ENCODE assay signal across 16 cellular contexts in the genomic region with DNA sequence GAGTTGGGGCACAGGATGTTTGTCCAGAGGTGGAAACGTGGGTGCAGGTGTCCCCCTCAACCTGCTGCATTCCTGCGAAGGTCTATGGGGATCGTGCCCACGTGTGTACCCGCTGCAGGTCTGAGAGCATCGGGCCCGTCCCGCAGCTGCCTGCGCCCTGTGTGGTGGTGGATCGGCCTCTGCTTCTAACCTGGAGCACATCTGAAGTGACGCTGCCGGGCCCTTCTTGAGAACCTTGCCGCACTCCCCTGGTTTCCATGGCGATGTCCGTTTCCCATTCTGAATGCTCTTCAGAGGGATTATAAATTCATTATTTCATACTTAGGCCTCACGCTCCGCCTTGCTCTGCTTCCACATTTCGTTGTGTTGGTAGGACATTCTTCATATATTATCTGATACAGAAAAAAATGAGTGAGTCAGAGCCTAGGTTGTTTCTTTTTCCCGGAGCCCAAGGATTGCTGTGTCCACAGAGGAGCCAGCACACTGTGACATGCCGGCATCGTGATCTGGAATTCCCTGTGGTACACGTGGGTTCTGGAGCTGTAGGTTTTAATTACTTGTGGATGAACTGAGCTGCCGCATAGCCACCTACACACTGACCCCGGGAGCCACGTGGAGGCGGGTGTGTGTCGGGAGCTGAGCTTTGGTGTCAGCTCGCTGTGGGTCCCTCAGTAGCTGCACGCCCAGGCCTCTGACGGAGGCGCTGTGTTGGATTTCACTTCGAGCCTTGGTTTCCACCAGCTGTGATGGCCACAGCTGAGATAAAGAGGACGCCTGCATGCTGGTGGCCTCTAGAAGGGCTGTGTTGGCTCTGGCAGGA.
DNase-seq lines count a peak whose midpoint lies in the region; TF ChIP-seq lines count a peak whose summit lies in the region.
"Had no signal": no experiment of that assay in that cellular context is flagged by ENCODE, and none has a peak within 500 bp of the region (broad histone marks: within the 10 kb centered on the region; RNA-seq: fewer than 3 reads in every experiment).

No MANE protein-coding gene starts in this region.

- TF ChIP-seq EP300 in suprapubic skin (IDR thresholded peaks at IDR 0.05): no peak

- peaks cover 23% of the 10 kb centered on the region for H3K27me3 ChIP-seq in suprapubic skin

- H3K9me3 ChIP-seq in suprapubic skin: no peaks in the 10 kb centered on the region
- H3K9me3 ChIP-seq: lower lobe of right lung had no signal

- WGBS in suprapubic skin: 75% methylated on average over 29 of the region's 33 CpGs

- TF ChIP-seq CTCF in choroid plexus epithelial cell (conservative IDR thresholded peaks at IDR 0.05; ENCODE audit: low read depth, low read length) (no peak), suprapubic skin (IDR thresholded peaks at IDR 0.05) (no peak)

- peaks cover 5% of the 10 kb centered on the region for H3K4me1 ChIP-seq in suprapubic skin
- H3K4me1 ChIP-seq: lower lobe of right lung had no signal

- DNase-seq in EH (ENCODE audit: low read depth) (peak; percentile 63), M059J (ENCODE audit: low read depth) (peak; percentile 26), choroid plexus epithelial cell (ENCODE audit: low read depth) (peak; percentile 53), non-pigmented ciliary epithelial cell (ENCODE audit: low read depth) (peak; percentile 91), HPDE6-E6E7 (ENCODE audit: extremely low spot score) (no peak), suprapubic skin (ENCODE audit: low spot score in 2 of 2) (no peak), C1 segment of cervical spinal cord (lab: John Stamatoyannopoulos, UW) (no peak), COLO668 (lab: John Stamatoyannopoulos, UW; ENCODE audit: unreplicated experiment) (no peak)
- DNase-seq: activated CD4-positive, alpha-beta memory T cell treated with anti-CD3 and anti-CD28 coated beads, Interleukin-2, amount 10 ng/mL, durations not matched to agents 7 days and 5 days; dermis blood vessel endothelial cell; GDM1; KG1; lower lobe of right lung; NCI-H526; PC-3 had no signal

- H3K27ac ChIP-seq in suprapubic skin: no peak overlapping the region
- H3K27ac ChIP-seq: C4-2B, lower lobe of right lung had no signal

- TF ChIP-seq POLR2A in suprapubic skin (IDR thresholded peaks at IDR 0.05): no peak

- H3K36me3 ChIP-seq in suprapubic skin: no peaks in the 10 kb centered on the region
- H3K36me3 ChIP-seq: lower lobe of right lung had no signal

- H3K4me3 ChIP-seq in choroid plexus epithelial cell (ENCODE audit: low read depth, low read length): no peak overlapping the region
- no peak overlapping the region for H3K4me3 ChIP-seq in suprapubic skin
- H3K4me3 ChIP-seq: lower lobe of right lung had no signal

Comparison
In these comparisons a context has a peak if more than half of its experiments do, and no peak if none do; other contexts are left out.
1. DNase-seq: peak in EH (single experiment), M059J (single experiment), choroid plexus epithelial cell (single experiment) and non-pigmented ciliary epithelial cell (single experiment); none in HPDE6-E6E7 (single experiment), suprapubic skin (0 of 2), C1 segment of cervical spinal cord (0 of 14) and COLO668 (single experiment).